ENCODE assay signal across 1 cellular context in genomic region chr13:110454227-110454859, GRCh38.
TF ChIP-seq lines count a peak whose summit lies in the region.

No MANE protein-coding gene starts in this region.

TF ChIP-seq in HepG2, 621 proteins besides CTCF, POLR2A, EP300 and RAD21 (continued from another document):
- TF ChIP-seq HMG20B (CRISPR knock-in tag; conservative IDR thresholded peaks at IDR 0.05) (no peak), ZNF296 (CRISPR knock-in tag; conservative IDR thresholded peaks at IDR 0.05) (peak; percentile 83), ARID5B (CRISPR knock-in tag; IDR thresholded peaks at IDR 0.05) (0 out of 2 replicates have a peak, but pooled peaks have one; percentile 16), ZFP90 (CRISPR knock-in tag; IDR thresholded peaks at IDR 0.05; ENCODE audit: borderline replicate concordance) (no peak), SOX5 (CRISPR knock-in tag; IDR thresholded peaks at IDR 0.05; ENCODE audit: borderline replicate concordance) (peak; percentile 71; the same call in 1 of the 2 replicates), PHF5A (CRISPR knock-in tag; IDR thresholded peaks at IDR 0.05; ENCODE audit: low read depth, unreplicated experiment) (no peak), ETV5 (CRISPR knock-in tag; IDR thresholded peaks at IDR 0.05; ENCODE audit: borderline replicate concordance) (peak; percentile 58; the same call in 1 of the 2 replicates)
